ENCODE assay signal across 8 cellular contexts in the genomic region with DNA sequence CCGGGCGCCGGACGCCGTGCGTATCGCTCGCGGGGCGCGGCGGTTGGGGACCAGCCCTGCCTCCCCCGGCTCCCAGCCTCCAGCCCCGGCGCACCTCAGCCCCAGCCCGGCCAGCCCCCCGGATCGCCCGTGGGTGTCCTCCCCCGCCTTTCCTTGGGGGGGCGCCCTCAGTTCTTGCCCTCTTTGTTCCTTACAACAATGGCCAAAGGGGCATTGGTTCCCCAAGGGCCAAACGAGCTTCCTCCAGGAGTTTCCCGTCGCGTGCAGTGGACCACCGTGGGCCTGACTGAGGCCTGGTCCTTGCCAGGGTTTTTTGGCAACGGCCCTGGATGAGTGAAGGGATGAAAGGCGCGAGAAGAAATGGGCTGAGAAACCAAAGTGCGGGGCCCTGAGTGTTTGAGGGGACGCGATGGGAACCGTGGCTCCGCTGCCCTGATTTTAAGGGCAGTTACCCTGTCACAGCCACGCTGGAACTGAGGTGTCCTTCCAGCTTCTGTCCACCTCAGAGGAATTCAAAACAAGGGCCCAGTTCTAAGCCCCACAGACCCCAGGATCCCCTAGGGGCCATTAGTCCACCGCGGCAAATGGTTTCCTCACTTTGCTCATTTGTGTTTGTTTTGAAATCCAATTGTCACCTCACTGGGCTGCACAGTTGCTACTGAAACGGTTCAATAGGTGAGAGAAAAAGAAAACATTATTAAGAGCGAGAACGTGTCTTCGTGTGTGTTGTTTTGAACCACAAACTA. TPM values are rescaled to one million over a fixed set of nuclear protein-coding genes. Genes with fewer than 3 reads are reported as not detected.
DNase-seq lines count a peak whose midpoint lies in the region; ATAC-seq lines count a peak whose summit lies in the region.

No MANE protein-coding gene starts in this region.

- peaks cover 3% of the 10 kb centered on the region; the same call in 1 of the 2 replicates for H3K4me1 ChIP-seq in ES-I3 (ENCODE audit: insufficient read depth, low read length)
- peaks cover 11 to 12% of the 10 kb centered on the region in 2 donors for H3K4me1 ChIP-seq in duodenal mucosa (ENCODE audit: control insufficient read depth in 1 of 2, insufficient read depth in 2 of 2, low read length in 2 of 2)

- H3K9me3 ChIP-seq in ES-I3 (ENCODE audit: control insufficient read depth, insufficient read depth, low read length), result no peaks in the 10 kb centered on the region
- no peaks in the 10 kb centered on the region for H3K9me3 ChIP-seq in duodenal mucosa (ENCODE audit: control insufficient read depth in 1 of 2, low read length in 2 of 2)

- H3K36me3 ChIP-seq in ES-I3 (ENCODE audit: insufficient read depth, low read length) (no peaks in the 10 kb centered on the region), duodenal mucosa (ENCODE audit: control insufficient read depth in 1 of 2, insufficient read depth in 2 of 2, low read length in 2 of 2) (no peaks in the 10 kb centered on the region)

- peak overlapping the region; percentile 97; the same call in 1 of the 2 replicates for H3K9ac ChIP-seq in ES-I3 (ENCODE audit: low read depth, low read length)
- H3K9ac ChIP-seq in duodenal mucosa (ENCODE audit: low read depth in 1 of 2, low read length in 2 of 2), result peak overlapping the region in 1 of 2 donors; percentile 35

- ATAC-seq in GM21360 (IDR thresholded peaks at IDR 0.05; ENCODE audit: unreplicated experiment), result no peak
- no peak for ATAC-seq in GM18520 (IDR thresholded peaks at IDR 0.05; ENCODE audit: unreplicated experiment)

- H3K4me3 ChIP-seq in duodenal mucosa (ENCODE audit: low read depth in 1 of 2, low read length in 2 of 2), result peak overlapping the region; percentile 65 to 80

- H3K27me3 ChIP-seq in duodenal mucosa (ENCODE audit: control insufficient read depth in 1 of 2, insufficient read depth in 2 of 2, low read length in 2 of 2), result peaks cover 10 to 18% of the 10 kb centered on the region in 2 donors

- no peak overlapping the region for H3K27ac ChIP-seq in duodenal mucosa (ENCODE audit: low read depth, low read length)

- DNase-seq in NCI-H69 (lab: John Stamatoyannopoulos, UW), result peak; percentile 59
- peak; percentile 16 for DNase-seq in mucosa of gallbladder (ENCODE audit: low spot score)
- no peak for DNase-seq in HPDE6-E6E7 (ENCODE audit: extremely low spot score)
- no peak for DNase-seq in DMS114 treated with DMSO at 0.1 percent for 48 hours (lab: John Stamatoyannopoulos, UW; ENCODE audit: unreplicated experiment)

RNA-seq across cellular contexts. Expression of gene MACROH2A2, which starts 1.4 kb away (rescaled TPM):
- total RNA-seq in mucosa of gallbladder, result 21.1 TPM

Comparison
In these comparisons a context has a peak if more than half of its experiments do, and no peak if none do; other contexts are left out.
1. DNase-seq: peak in NCI-H69 (single experiment) and mucosa of gallbladder (single experiment); none in HPDE6-E6E7 (single experiment) and DMS114 treated with DMSO at 0.1 percent for 48 hours (single experiment).